ENCODE assay signal across 9 cellular contexts in the genomic region with DNA sequence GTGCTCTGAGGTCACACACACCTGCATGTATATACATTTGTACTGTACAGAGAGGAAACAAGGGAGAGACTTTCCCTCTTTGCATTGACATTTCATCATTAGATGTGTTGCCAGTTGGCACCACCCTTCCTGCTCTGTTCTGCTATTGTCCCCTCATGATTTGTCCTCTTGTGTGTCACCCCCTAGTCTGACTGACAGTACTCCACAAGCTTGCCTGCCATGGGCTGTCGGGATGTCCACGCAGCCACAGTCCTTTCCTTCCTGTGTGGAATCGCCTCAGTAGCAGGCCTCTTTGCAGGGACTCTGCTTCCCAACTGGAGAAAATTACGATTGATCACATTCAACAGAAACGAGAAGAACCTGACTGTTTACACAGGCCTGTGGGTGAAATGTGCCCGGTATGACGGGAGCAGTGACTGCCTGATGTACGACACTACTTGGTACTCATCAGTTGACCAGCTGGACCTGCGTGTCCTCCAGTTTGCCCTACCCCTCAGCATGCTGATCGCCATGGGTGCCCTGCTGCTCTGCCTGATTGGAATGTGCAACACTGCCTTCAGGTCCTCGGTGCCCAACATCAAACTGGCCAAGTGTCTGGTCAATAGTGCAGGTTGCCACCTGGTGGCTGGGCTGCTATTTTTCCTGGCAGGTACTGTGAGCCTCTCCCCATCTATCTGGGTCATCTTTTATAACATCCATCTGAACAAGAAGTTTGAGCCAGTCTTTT. TPM values are rescaled to one million over a fixed set of nuclear protein-coding genes. Genes with fewer than 3 reads are reported as not detected.
DNase-seq lines count a peak whose midpoint lies in the region; ATAC-seq and TF ChIP-seq lines count a peak whose summit lies in the region.
"Had no signal": no experiment of that assay in that cellular context is flagged by ENCODE, and none has a peak within 500 bp of the region (broad histone marks: within the 10 kb centered on the region; RNA-seq: fewer than 3 reads in every experiment).

No MANE protein-coding gene starts in this region.

- peaks cover 4% of the 10 kb centered on the region; the same call in 1 of the 2 replicates for H3F3A ChIP-seq in PC-9 (ENCODE audit: insufficient read depth, low read depth)

- H3K4me1 ChIP-seq in PC-9 (replicated peaks; ENCODE audit: insufficient read depth) (peaks cover 15% of the 10 kb centered on the region), stomach (peaks cover 7 to 50% (median 13%) of the 10 kb centered on the region in 4 donors)

- H3K9me3 ChIP-seq in PC-9 (ENCODE audit: insufficient read depth, low read depth) (no peaks in the 10 kb centered on the region), stomach (no peaks in the 10 kb centered on the region)

- intact Hi-C loops in PC-9 (cut with micrococcal nuclease; ENCODE audit: unreplicated experiment) (no loop called here), stomach (cut with DNase I; ENCODE audit: low total_unique reads) (no loop called here)

- no peak overlapping the region for H3K27ac ChIP-seq in PC-9
- H3K27ac ChIP-seq in stomach: peak overlapping the region in 2 of 5 donors; percentile 78 to 82

- no peak for TF ChIP-seq EP300 in stomach (IDR thresholded peaks at IDR 0.05)

- no peaks in the 10 kb centered on the region; the same call in 1 of the 2 replicates for H3K79me2 ChIP-seq in PC-9 (ENCODE audit: low read depth)

- BruUV-seq in PC-9 (replicated peaks; lab: Mats Ljungman, UMichigan): no TSS peak

- POLR2A ChIA-PET in BJ (lab: Charles Lee): no interaction called here
- POLR2A ChIA-PET in PC-9 (lab: Charles Lee; ENCODE audit: unreplicated experiment): interaction anchor here (0.6 kb wide), 1 partner anchor 100 kb away, joined by 6 read pairs; no protein-coding TSS in a partner anchor

- ATAC-seq in GM19023 (IDR thresholded peaks at IDR 0.05; ENCODE audit: unreplicated experiment): peak; percentile 55

- 86 to 87% (median 86%) methylated on average over 11 of the region's 11 CpGs for WGBS in stomach, 5 donors

- H3K27me3 ChIP-seq in BJ (ENCODE audit: control insufficient read depth, insufficient read depth, low read length) (no peaks in the 10 kb centered on the region), PC-9 (ENCODE audit: insufficient read depth, low read depth) (no peaks in the 10 kb centered on the region), stomach (no peaks in the 10 kb centered on the region)

- no peak overlapping the region for H3K4me2 ChIP-seq in PC-9

- H2AFZ ChIP-seq in PC-9: no peak overlapping the region

- DNase-seq in BJ (ENCODE audit: low read depth) (no peak), PC-9 (peak in 1 of 2 experiments; percentile 12), fibroblast of pulmonary artery (ENCODE audit: low read depth) (no peak), stomach (peak; percentile 55), cerebellar cortex (ENCODE audit: low spot score) (no peak), NCI-H2171 (lab: John Stamatoyannopoulos, UW) (no peak)
- no peak for DNase-seq in stimulated activated naive CD4-positive, alpha-beta T cell treated with Interleukin-2 at 50 U/mL for 16 hours (lab: John Stamatoyannopoulos, UW)

- CTCF ChIA-PET in BJ (lab: Yijun Ruan, JAX): interaction anchor here (1.5 kb wide), 1 partner anchor 15 kb away, joined by 4 read pairs; no protein-coding TSS in a partner anchor
- CTCF ChIA-PET in PC-9 (lab: Charles Lee): interaction anchor here (1.1 kb wide), 1 partner anchor 15 kb away, joined by 3 read pairs; no protein-coding TSS in a partner anchor

- TF ChIP-seq CTCF in BJ (IDR thresholded peaks at IDR 0.05; ENCODE audit: insufficient read depth, low read depth, low read length) (0 out of 2 replicates have a peak, but pooled peaks have one; percentile 10), PC-9 (conservative IDR thresholded peaks at IDR 0.05) (peak; percentile 50; the same call in 1 of the 2 replicates), fibroblast of pulmonary artery (IDR thresholded peaks at IDR 0.05; ENCODE audit: low read length, missing control alignments) (peak; percentile 35), stomach (IDR thresholded peaks at IDR 0.05) (peak in 2 of 7 experiments; percentile 16 to 37)

- H3K9me2 ChIP-seq in PC-9 (ENCODE audit: insufficient read depth): no peaks in the 10 kb centered on the region

- TF ChIP-seq POLR2A in stomach (IDR thresholded peaks at IDR 0.05): no peak

- H3K4me3 ChIP-seq in BJ (ENCODE audit: low read depth, low read length) (no peak overlapping the region), PC-9 (no peak overlapping the region), fibroblast of pulmonary artery (replicated peaks; ENCODE audit: low read depth, low read length) (no peak overlapping the region), stomach (no peak overlapping the region)
- H3K4me3 ChIP-seq: skin epidermis had no signal

- H4K20me1 ChIP-seq in PC-9 (ENCODE audit: insufficient read depth): no peaks in the 10 kb centered on the region

- H3K36me3 ChIP-seq in BJ (ENCODE audit: control insufficient read depth, insufficient read depth, low read length) (peaks cover 6% of the 10 kb centered on the region), PC-9 (ENCODE audit: low read depth) (peaks cover 23% of the 10 kb centered on the region), stomach (peaks cover 6 to 54% (median 46%) of the 10 kb centered on the region in 4 donors)

RNA-seq across cellular contexts. Expression of gene CLDN12, which starts 9.4 kb away (rescaled TPM):
- 61.8 and 71.0 TPM in 2 replicates for polyA plus RNA-seq in BJ (2011; rRNA removed)
- 78.1 and 138 TPM in 2 replicates for polyA minus RNA-seq in BJ (2011; rRNA and poly(A)+ RNA removed)
- 50.9 and 57.7 TPM in 2 replicates for total RNA-seq in PC-9 (2021)
- total RNA-seq in stomach: 10 to 100 TPM in 3 of 5 donors, 1 to 10 TPM in 2; 8.1 to 26.6 (median 24.3) TPM
- 10 to 100 TPM in 2 of 3 donors, 1 to 10 TPM in 1; 6.1 to 13.8 (median 12.8) TPM for polyA plus RNA-seq in stomach

RNA-seq across cellular contexts. Expression of gene PTTG1IP2, which starts 56.8 kb away (rescaled TPM):
- polyA plus RNA-seq in BJ (2011; rRNA removed) (not detected in 2 replicates), stomach (not detected)
- polyA minus RNA-seq in BJ (2011; rRNA and poly(A)+ RNA removed): not detected in 2 replicates
- total RNA-seq in PC-9 (2021) (not detected in 2 replicates), stomach (not detected)
